In genomic region chr1:234551032-234551378, GRCh38 we compare ENCODE assay signal across 22 cellular contexts. TPM values are rescaled to one million over a fixed set of nuclear protein-coding genes. Genes with fewer than 3 reads are reported as not detected.
DNase-seq lines count a peak whose midpoint lies in the region; ATAC-seq and TF ChIP-seq lines count a peak whose summit lies in the region.
"Had no signal": no experiment of that assay in that cellular context is flagged by ENCODE, and none has a peak within 500 bp of the region (broad histone marks: within the 10 kb centered on the region; RNA-seq: fewer than 3 reads in every experiment).

No MANE protein-coding gene starts in this region.

- H3K9me3 Mint-ChIP-seq in endodermal cell (no peaks in the 10 kb centered on the region), neural crest cell (peaks cover 2% of the 10 kb centered on the region)
- H3K9me3 Mint-ChIP-seq: activated B cell treated with CpG ODN at 0.5 μM for 24 hours; activated T-cell treated with anti-CD3 and anti-CD28 coated beads, Interleukin-2, amount 50 U/mL, for 72 hours; CD4-positive, CD25-positive, alpha-beta regulatory T cell had no signal

- H3K36me3 ChIP-seq in endodermal cell (ENCODE audit: control insufficient read depth, insufficient read depth, low read length) = no peaks in the 10 kb centered on the region
- H3K36me3 ChIP-seq in vagina = no peaks in the 10 kb centered on the region
- H3K36me3 ChIP-seq: adrenal gland, heart right ventricle, SJCRH30 had no signal

- H3K36me3 Mint-ChIP-seq in endodermal cell (ENCODE audit: low read depth) (no peaks in the 10 kb centered on the region), neural crest cell (ENCODE audit: low read depth) (no peaks in the 10 kb centered on the region)
- H3K36me3 Mint-ChIP-seq: CD4-positive, CD25-positive, alpha-beta regulatory T cell had no signal

- TF ChIP-seq CTCF in endodermal cell (conservative IDR thresholded peaks at IDR 0.05) = no peak
- no peak for TF ChIP-seq CTCF in neural crest cell (conservative IDR thresholded peaks at IDR 0.05)
- TF ChIP-seq CTCF in vagina (IDR thresholded peaks at IDR 0.05) = no peak

- intact Hi-C loops in vagina (cut with DNase I) = no loop called here

- ATAC-seq in HG02884 (IDR thresholded peaks at IDR 0.05; ENCODE audit: unreplicated experiment) (no peak), HG03565 (IDR thresholded peaks at IDR 0.05; ENCODE audit: unreplicated experiment) (no peak)
- ATAC-seq: activated T-cell treated with anti-CD3 and anti-CD28 coated beads, Interleukin-2, amount 50 U/mL, for 72 hours had no signal

- H3K27me3 ChIP-seq in endodermal cell (ENCODE audit: control insufficient read depth, insufficient read depth, low read length, poor library complexity, severe bottlenecking) = no peaks in the 10 kb centered on the region
- H3K27me3 ChIP-seq in vagina = no peaks in the 10 kb centered on the region
- H3K27me3 ChIP-seq: adrenal gland, heart right ventricle, SJCRH30 had no signal

- no peak overlapping the region for H3K9ac ChIP-seq in endodermal cell (ENCODE audit: extremely low read depth, low read length, poor library complexity, severe bottlenecking)
- H3K9ac ChIP-seq: GM23248 had no signal

- H3K4me3 ChIP-seq in endodermal cell (ENCODE audit: low read length) = no peak overlapping the region
- H3K4me3 ChIP-seq in vagina = no peak overlapping the region
- H3K4me3 ChIP-seq: adrenal gland, GM23248, heart right ventricle, SJCRH30 had no signal

- H3K4me1 ChIP-seq in endodermal cell (ENCODE audit: control insufficient read depth, insufficient read depth, low read length) = peaks cover 16% of the 10 kb centered on the region
- H3K4me1 ChIP-seq in vagina = peaks cover 23% of the 10 kb centered on the region

- no peaks in the 10 kb centered on the region for H3K9me3 ChIP-seq in endodermal cell (ENCODE audit: control insufficient read depth, low read length)
- no peaks in the 10 kb centered on the region for H3K9me3 ChIP-seq in vagina
- H3K9me3 ChIP-seq: adrenal gland, heart right ventricle, SJCRH30 had no signal

- H3K27me3 Mint-ChIP-seq in endodermal cell (ENCODE audit: insufficient read depth) (no peaks in the 10 kb centered on the region), neural crest cell (ENCODE audit: low read depth) (no peaks in the 10 kb centered on the region)
- H3K27me3 Mint-ChIP-seq: activated B cell treated with CpG ODN at 0.5 μM for 24 hours had no signal

- H3K4me3 Mint-ChIP-seq in endodermal cell (no peak overlapping the region), neural crest cell (no peak overlapping the region)
- H3K4me3 Mint-ChIP-seq: activated B cell treated with CpG ODN at 0.5 μM for 24 hours; activated T-cell treated with anti-CD3 and anti-CD28 coated beads, Interleukin-2, amount 50 U/mL, for 72 hours; CD4-positive, CD25-positive, alpha-beta regulatory T cell had no signal

- H3K27ac Mint-ChIP-seq in endodermal cell (no peak overlapping the region), neural crest cell (ENCODE audit: unreplicated experiment) (peak overlapping the region; percentile 88)
- H3K27ac Mint-ChIP-seq: activated B cell treated with CpG ODN at 0.5 μM for 24 hours; activated T-cell treated with anti-CD3 and anti-CD28 coated beads, Interleukin-2, amount 50 U/mL, for 72 hours had no signal

- 96 to 100% methylated on average over 6 of the region's 6 CpGs for WGBS in endodermal cell (ENCODE audit: insufficient coverage in 1 of 2, insufficient read length in 1 of 2), 2 experiments

- H3K4me1 Mint-ChIP-seq in endodermal cell (peaks cover 22% of the 10 kb centered on the region), neural crest cell (peaks cover 38% of the 10 kb centered on the region)
- H3K4me1 Mint-ChIP-seq: activated B cell treated with CpG ODN at 0.5 μM for 24 hours; CD4-positive, CD25-positive, alpha-beta regulatory T cell had no signal

- DNase-seq in SK-MEL-5 (ENCODE audit: low read depth, low spot score) = peak; percentile 68
- DNase-seq in endodermal cell = no peak
- no peak for DNase-seq in neural crest cell (ENCODE audit: low read depth, low spot score)
- peak; percentile 67 to 80 for DNase-seq in vagina (ENCODE audit: extremely low spot score in 2 of 2)
- no peak for DNase-seq in MV-4-11 (lab: John Stamatoyannopoulos, UW)
- DNase-seq: activated B cell treated with CpG ODN at 0.5 μM for 24 hours; activated CD4-positive, alpha-beta T cell treated with anti-CD3 and anti-CD28 coated beads, Interleukin-2, amount 50 U/mL, for 4 hours; activated naive CD4-positive, alpha-beta T cell treated with Interleukin-2 at 50 U/mL for 16 hours; activated T-cell treated with anti-CD3 and anti-CD28 coated beads, Interleukin-2, amount 50 U/mL, for 72 hours; CD4-positive, CD25-positive, alpha-beta regulatory T cell; effector memory CD4-positive, alpha-beta T cell; foreskin fibroblast; GM23248; heart right ventricle; NCI-H1092 treated with DMSO at 0.1 percent for 48 hours; NCI-H187 treated with DMSO at 0.1 percent for 48 hours; NCI-H526; SJCRH30; stimulated activated CD4-positive, alpha-beta T cell treated with anti-CD3 and anti-CD28 coated beads, Interleukin-2, amount 100 ng/mL, for 48 hours had no signal

- H3K27ac ChIP-seq in endodermal cell (ENCODE audit: low read depth, low read length) = peak overlapping the region; percentile 31
- no peak overlapping the region for H3K27ac ChIP-seq in vagina
- H3K27ac ChIP-seq: adrenal gland, GM23248, SJCRH30 had no signal

- in situ Hi-C loops in SK-MEL-5 (cut with HindIII; ENCODE audit: low pct_unique_long_range_greater_than_20kb, low sequenced_read_pairs) = no loop called here

- no peak for TF ChIP-seq POLR2A in vagina (IDR thresholded peaks at IDR 0.05)

RNA-seq across cellular contexts. Expression of gene IRF2BP2, which starts 59.0 kb away (rescaled TPM):
- total RNA-seq in SK-MEL-5 (2014; rRNA removed; shearing (Covaris generic)) = 46.1 and 47.5 TPM in 2 replicates
- 46.5 and 70.0 TPM in 2 replicates for polyA plus RNA-seq in SK-MEL-5 (2015; cell fraction: cytosol; rRNA removed)
- 63.0 and 96.7 TPM in 2 replicates for polyA plus RNA-seq in SK-MEL-5 (2015; cell fraction: nucleus; rRNA removed)
- total RNA-seq in endodermal cell = 10 to 100 TPM; 41.6 to 45.7 TPM
- 63.2 TPM for polyA plus RNA-seq in endodermal cell (2013, experiment 1 of 2)
- 56.4 TPM for polyA plus RNA-seq in endodermal cell (2013, experiment 2 of 2)
- total RNA-seq in neural crest cell = 55.6 and 59.9 TPM in 2 replicates
- total RNA-seq in vagina = 72.9 TPM

Comparison
In these comparisons a context has a peak if more than half of its experiments do, and no peak if none do; other contexts are left out.
1. DNase-seq: peak in SK-MEL-5 (single experiment) and vagina (2 of 2); none in endodermal cell (single experiment), neural crest cell (single experiment) and MV-4-11 (single experiment).